Comparison of ENCODE assay signal across 9 cellular contexts in genomic region chr17:57044976-57045867, GRCh38. TPM values are rescaled to one million over a fixed set of nuclear protein-coding genes. Genes with fewer than 3 reads are reported as not detected.
DNase-seq lines count a peak whose midpoint lies in the region; ATAC-seq and TF ChIP-seq lines count a peak whose summit lies in the region.
"Had no signal": no experiment of that assay in that cellular context is flagged by ENCODE, and none has a peak within 500 bp of the region (broad histone marks: within the 10 kb centered on the region; RNA-seq: fewer than 3 reads in every experiment).

No MANE protein-coding gene starts in this region.

- TF ChIP-seq CTCF in colonic mucosa (IDR thresholded peaks at IDR 0.05) (no peak), nephron progenitor cell (IDR thresholded peaks at IDR 0.05) (no peak)

- CTCF ChIA-PET in naive thymus-derived CD4-positive, alpha-beta T cell (lab: Charles Lee), result interaction anchor here (0.5 kb wide), 1 partner anchor 25 kb away, joined by 3 read pairs; no protein-coding TSS in a partner anchor

- intact Hi-C loops in colonic mucosa (cut with DNase I), result no loop called here
- intact Hi-C loops in naive thymus-derived CD4-positive, alpha-beta T cell (cut with micrococcal nuclease), result loop anchor here in 1 of 2 donors (5.0 kb wide), 1 partner anchor 67 kb away; no protein-coding TSS in a partner anchor

- peaks cover 11 to 20% (median 17%) of the 10 kb centered on the region in 7 donors for H3K4me1 Mint-ChIP-seq in naive thymus-derived CD4-positive, alpha-beta T cell
- H3K4me1 Mint-ChIP-seq in nephron progenitor cell, result peaks cover 14% of the 10 kb centered on the region

- H3K36me3 Mint-ChIP-seq in naive thymus-derived CD4-positive, alpha-beta T cell, result peaks cover 0 to 7% (median 3%) of the 10 kb centered on the region in 5 donors
- peaks cover 4% of the 10 kb centered on the region for H3K36me3 Mint-ChIP-seq in nephron progenitor cell (ENCODE audit: low read depth)

- H3K27ac Mint-ChIP-seq in naive thymus-derived CD4-positive, alpha-beta T cell, result no peak overlapping the region
- no peak overlapping the region for H3K27ac Mint-ChIP-seq in nephron progenitor cell

- H3K9me3 ChIP-seq in colonic mucosa, result no peaks in the 10 kb centered on the region
- H3K9me3 ChIP-seq in naive thymus-derived CD4-positive, alpha-beta T cell (ENCODE audit: control insufficient read depth in 2 of 3, low read length in 3 of 3), result no peaks in the 10 kb centered on the region

- DNase-seq in colonic mucosa (peak; percentile 2), nephron progenitor cell (no peak), NCI-H526 (lab: John Stamatoyannopoulos, UW) (no peak), putamen (ENCODE audit: low spot score) (no peak)
- peak in 2 of 9 donors; percentile 4 to 10 for DNase-seq in naive thymus-derived CD4-positive, alpha-beta T cell
- DNase-seq: DND-41 had no signal

- H3K27me3 ChIP-seq in ACC112 (ENCODE audit: insufficient read depth, low read length), result peaks cover 80% of the 10 kb centered on the region
- peaks cover 7% of the 10 kb centered on the region for H3K27me3 ChIP-seq in colonic mucosa
- peaks cover 0 to 7% of the 10 kb centered on the region in 2 donors for H3K27me3 ChIP-seq in naive thymus-derived CD4-positive, alpha-beta T cell (ENCODE audit: control insufficient read depth in 2 of 2, insufficient read depth in 2 of 2, low read length in 2 of 2)

- no peak overlapping the region for H2AFZ ChIP-seq in ACC112 (ENCODE audit: low read length, unreplicated experiment)

- H3K4me3 ChIP-seq in ACC112 (ENCODE audit: low read depth, low read length), result peak overlapping the region; percentile 67
- H3K4me3 ChIP-seq in colonic mucosa, result peak overlapping the region; percentile 24
- H3K4me3 ChIP-seq in naive thymus-derived CD4-positive, alpha-beta T cell (ENCODE audit: low read length), result no peak overlapping the region

- ATAC-seq in GM21447 (IDR thresholded peaks at IDR 0.05; ENCODE audit: unreplicated experiment) (peak; percentile 13), GM19467 (IDR thresholded peaks at IDR 0.05; ENCODE audit: unreplicated experiment) (no peak)
- no peak for ATAC-seq in naive thymus-derived CD4-positive, alpha-beta T cell

- peak overlapping the region; percentile 68 to 89 (median 82) for H3K4me3 Mint-ChIP-seq in naive thymus-derived CD4-positive, alpha-beta T cell
- no peak overlapping the region for H3K4me3 Mint-ChIP-seq in nephron progenitor cell

- peaks cover 44 to 77% (median 62%) of the 10 kb centered on the region in 5 donors for H3K27me3 Mint-ChIP-seq in naive thymus-derived CD4-positive, alpha-beta T cell
- H3K27me3 Mint-ChIP-seq in nephron progenitor cell (ENCODE audit: low read depth, poor library complexity), result peaks cover 7% of the 10 kb centered on the region

- peak overlapping the region in 1 of 2 donors; percentile 43 for H3K9ac ChIP-seq in colonic mucosa (ENCODE audit: low read depth in 2 of 2, low read length in 2 of 2)

- H3K79me2 ChIP-seq in ACC112 (ENCODE audit: control insufficient read depth, insufficient read depth, low read length, unreplicated experiment), result no peaks in the 10 kb centered on the region

- POLR2A ChIA-PET in naive thymus-derived CD4-positive, alpha-beta T cell (lab: Charles Lee), result interaction anchor here (0.7 kb wide), 1 partner anchor 29 kb away, joined by 3 read pairs; no protein-coding TSS in a partner anchor

- H3K4me1 ChIP-seq in ACC112 (ENCODE audit: control insufficient read depth, insufficient read depth, low read length, unreplicated experiment), result no peaks in the 10 kb centered on the region
- H3K4me1 ChIP-seq in colonic mucosa, result no peaks in the 10 kb centered on the region
- H3K4me1 ChIP-seq in naive thymus-derived CD4-positive, alpha-beta T cell (ENCODE audit: control insufficient read depth in 2 of 2, insufficient read depth in 2 of 2, low read length in 2 of 2), result peaks cover 4 to 9% of the 10 kb centered on the region in 2 donors

- H3K36me3 ChIP-seq in ACC112 (ENCODE audit: insufficient read depth, low read length), result no peaks in the 10 kb centered on the region
- H3K36me3 ChIP-seq in colonic mucosa, result no peaks in the 10 kb centered on the region
- no peaks in the 10 kb centered on the region for H3K36me3 ChIP-seq in naive thymus-derived CD4-positive, alpha-beta T cell (ENCODE audit: control insufficient read depth in 2 of 3, insufficient read depth in 3 of 3, low read length in 3 of 3)

- H3K27ac ChIP-seq in ACC112 (ENCODE audit: low read depth, low read length) (no peak overlapping the region), colonic mucosa (no peak overlapping the region)
- no peak overlapping the region for H3K27ac ChIP-seq in naive thymus-derived CD4-positive, alpha-beta T cell (ENCODE audit: low read depth, low read length)

- peaks cover 0 to 9% (median 0%) of the 10 kb centered on the region in 11 donors for H3K9me3 Mint-ChIP-seq in naive thymus-derived CD4-positive, alpha-beta T cell
- peaks cover 8% of the 10 kb centered on the region for H3K9me3 Mint-ChIP-seq in nephron progenitor cell

RNA-seq across cellular contexts. Expression of gene AKAP1, which starts 39.8 kb away (rescaled TPM):
- 100 to 1,000 TPM; 128 to 139 TPM for total RNA-seq in colonic mucosa
- 10 to 100 TPM; 22.2 to 35.8 (median 34.3) TPM for total RNA-seq in naive thymus-derived CD4-positive, alpha-beta T cell
- polyA plus RNA-seq in naive thymus-derived CD4-positive, alpha-beta T cell, result 10 to 100 TPM; 13.2 to 26.6 TPM
